In the genomic region with DNA sequence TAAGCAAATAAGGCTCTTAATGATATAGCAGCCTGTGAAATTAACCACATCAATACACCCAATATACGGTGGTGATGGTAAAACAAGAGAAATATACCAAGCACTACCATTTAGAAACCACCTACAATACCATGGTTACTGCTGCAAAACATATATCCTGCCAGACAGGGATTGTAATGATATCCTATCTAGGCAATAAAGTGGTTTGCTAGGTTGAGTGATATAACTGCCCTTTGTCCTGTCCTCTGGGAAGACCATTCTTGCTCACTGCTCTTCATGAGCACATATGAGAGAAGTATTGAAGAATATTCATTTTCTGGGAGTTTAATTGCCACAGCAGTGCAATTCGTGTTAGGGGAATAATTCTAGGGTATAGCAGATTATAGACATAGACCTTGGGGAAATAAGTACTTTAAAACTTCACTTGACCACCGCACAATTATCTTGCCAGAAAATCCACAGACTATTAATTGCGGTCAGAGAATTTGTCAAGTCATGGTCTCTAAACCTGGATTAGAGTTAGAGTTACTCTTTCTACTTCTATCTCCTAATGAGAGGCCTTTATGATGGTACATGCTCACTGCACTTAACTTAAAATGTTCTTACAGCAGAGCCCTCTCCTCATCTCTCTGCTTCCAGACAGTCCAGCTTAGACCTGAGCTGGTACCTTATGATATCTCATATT, we compare ENCODE assay signal across 28 cellular contexts.
A peak's percentile ranks its signal among the peaks of the same experiment; 100 is the strongest.
DNase-seq lines count a peak whose midpoint lies in the region; ATAC-seq, FAIRE-seq and TF ChIP-seq lines count a peak whose summit lies in the region.
"Had no signal": no experiment of that assay in that cellular context is flagged by ENCODE, and none has a peak within 500 bp of the region (broad histone marks: within the 10 kb centered on the region; RNA-seq: fewer than 3 reads in every experiment).

No MANE protein-coding gene starts in this region.

- no peak overlapping the region for H3K9ac ChIP-seq in HepG2 (ENCODE audit: insufficient read depth, low read depth, low read length)
- H3K9ac ChIP-seq: BLaER1 treated with 17β-estradiol and CSF1 and Interleukin-3, amounts not matched to agents 10 nM and 100 nM; GM23248 had no signal

- H2AFZ ChIP-seq in HepG2 (ENCODE audit: low read length): no peak overlapping the region
- H2AFZ ChIP-seq: GM23248 had no signal

- H3K36me3 ChIP-seq in HepG2 (replicated peaks in 1 of 2; ENCODE audit: control insufficient read depth in 1 of 2, insufficient read depth in 2 of 2, low read length in 2 of 2) (no peaks in the 10 kb centered on the region), right lobe of liver (no peaks in the 10 kb centered on the region), small intestine (ENCODE audit: control insufficient read depth in 2 of 2, insufficient read depth in 2 of 2, low read length in 2 of 2) (no peaks in the 10 kb centered on the region)
- H3K36me3 ChIP-seq: BE2C; BLaER1 treated with 17β-estradiol and CSF1 and Interleukin-3, amounts not matched to agents 10 nM and 100 nM; HAP-1 had no signal

- peaks cover 2% of the 10 kb centered on the region for H3K36me3 Mint-ChIP-seq in osteocyte (ENCODE audit: unreplicated experiment)
- H3K36me3 Mint-ChIP-seq: CD14-positive monocyte; CD8-positive, alpha-beta memory T cell had no signal

- POLR2A ChIA-PET in HepG2 (lab: Yijun Ruan, JAX): no interaction called here

- ATAC-seq in HepG2 (no peak), right lobe of liver (no peak), left colon (peak; percentile 98), HG02588 (IDR thresholded peaks at IDR 0.05; ENCODE audit: unreplicated experiment) (no peak)
- ATAC-seq: GM12878 had no signal

- TF ChIP-seq RAD21 in HepG2 (CRISPR knock-in tag; IDR thresholded peaks at IDR 0.05): no peak

- no peak for TF ChIP-seq POLR2A in HepG2 (IDR thresholded peaks at IDR 0.05; ENCODE audit: insufficient read depth in 1 of 2, low read depth in 2 of 2, low read length in 2 of 2)
- no peak for TF ChIP-seq POLR2A in right lobe of liver (IDR thresholded peaks at IDR 0.05)

- H3K4me2 ChIP-seq in HepG2 (ENCODE audit: low read depth, low read length): no peak overlapping the region
- H3K4me2 ChIP-seq: BLaER1 treated with 17β-estradiol and CSF1 and Interleukin-3, amounts not matched to agents 10 nM and 100 nM had no signal

- no peaks in the 10 kb centered on the region for H3K4me1 ChIP-seq in HepG2 (ENCODE audit: insufficient read depth, low read length)
- no peaks in the 10 kb centered on the region for H3K4me1 ChIP-seq in right lobe of liver
- no peaks in the 10 kb centered on the region for H3K4me1 ChIP-seq in small intestine (ENCODE audit: control insufficient read depth in 2 of 2, insufficient read depth in 1 of 2, low read depth in 1 of 2, low read length in 1 of 2)
- H3K4me1 ChIP-seq: BE2C; BLaER1 treated with 17β-estradiol and CSF1 and Interleukin-3, amounts not matched to agents 10 nM and 100 nM; HAP-1 had no signal

- no peak overlapping the region for H3K4me3 Mint-ChIP-seq in osteocyte (ENCODE audit: unreplicated experiment)
- H3K4me3 Mint-ChIP-seq: CD14-positive monocyte; CD4-positive, alpha-beta T cell; CD8-positive, alpha-beta memory T cell; HFFc6 had no signal

- H4K20me1 ChIP-seq in HepG2 (ENCODE audit: insufficient read depth, low read length): no peaks in the 10 kb centered on the region
- H4K20me1 ChIP-seq: BLaER1 treated with 17β-estradiol and CSF1 and Interleukin-3, amounts not matched to agents 10 nM and 100 nM had no signal

- CTCF ChIA-PET in HepG2 (lab: Yijun Ruan, JAX; ENCODE audit: low intra/inter-chr PET ratio, low total read pairs): no interaction called here

- WGBS in HepG2 (ENCODE audit: low lambda C conversion rate): 25% methylated on average over 4 of the region's 4 CpGs
- 61% methylated on average over 3 of the region's 4 CpGs for WGBS in right lobe of liver (ENCODE audit: insufficient coverage, low coverage, low lambda C conversion rate, missing lambda C conversion rate)
- WGBS in small intestine, 3 donors: 64 to 88% (median 66%) methylated on average over 4 of the region's 4 CpGs

- H3K27me3 ChIP-seq in HepG2 (ENCODE audit: control insufficient read depth in 1 of 2, insufficient read depth in 2 of 2, low read length in 2 of 2): no peaks in the 10 kb centered on the region
- H3K27me3 ChIP-seq in right lobe of liver: no peaks in the 10 kb centered on the region
- no peaks in the 10 kb centered on the region for H3K27me3 ChIP-seq in small intestine (ENCODE audit: control insufficient read depth in 2 of 2, insufficient read depth in 2 of 2, low read length in 2 of 2)
- H3K27me3 ChIP-seq: BE2C; BLaER1 treated with 17β-estradiol and CSF1 and Interleukin-3, amounts not matched to agents 10 nM and 100 nM had no signal

- peaks cover 16% of the 10 kb centered on the region for H3K9me3 Mint-ChIP-seq in osteocyte (ENCODE audit: unreplicated experiment)

- in situ Hi-C loops in HepG2 (cut with HindIII; ENCODE audit: extremely low pct_ligation_motif_present, low pct_unique_long_range_greater_than_20kb): no loop called here

- TF ChIP-seq EP300 in HepG2 (IDR thresholded peaks at IDR 0.05; ENCODE audit: low read depth in 2 of 2, low read length in 2 of 2) (no peak), HepG2 (CRISPR knock-in tag; IDR thresholded peaks at IDR 0.05; ENCODE audit: borderline replicate concordance) (no peak)

- no peak for DNase-seq in HepG2 (ENCODE audit: low spot score)
- no peak for DNase-seq in right lobe of liver
- peak; percentile 48 for DNase-seq in NCI-H2227 treated with DMSO at 0.1 percent for 48 hours (lab: John Stamatoyannopoulos, UW)
- DNase-seq in left colon: no peak
- DNase-seq in small intestine: peak; percentile 16
- no peak for DNase-seq in foreskin melanocyte
- DNase-seq in osteocyte (ENCODE audit: extremely low spot score, unreplicated experiment): no peak
- DNase-seq: ACHN; AML-193; BE2C; CD4-positive, alpha-beta T cell; CD8-positive, alpha-beta memory T cell; DMS 273 treated with DMSO at 0.1 percent for 48 hours; DMS79; EL; GDM1; GM23248; HFFc6 had no signal

- no peak for FAIRE-seq in HepG2 (lab: Jason Lieb, UNC)
- no peak for FAIRE-seq in small intestine (lab: Jason Lieb, UNC)
- FAIRE-seq: A204.1, D721Med, GM12878, GM19239, H54 had no signal

- no peak overlapping the region for H3K27ac ChIP-seq in HepG2 (ENCODE audit: extremely low read length, insufficient read depth, low read length)
- H3K27ac ChIP-seq in right lobe of liver: no peak overlapping the region
- H3K27ac ChIP-seq in small intestine (ENCODE audit: low read depth in 1 of 2, low read length in 1 of 2): no peak overlapping the region
- H3K27ac ChIP-seq: 22Rv1; BLaER1 treated with 17β-estradiol and CSF1 and Interleukin-3, amounts not matched to agents 10 nM and 100 nM; GM23248 had no signal

- no peak overlapping the region for H3K27ac Mint-ChIP-seq in osteocyte (ENCODE audit: unreplicated experiment)
- H3K27ac Mint-ChIP-seq: CD14-positive monocyte; CD4-positive, alpha-beta T cell; HFFc6 had no signal

- intact Hi-C loops in HepG2 (cut with micrococcal nuclease; ENCODE audit: unreplicated experiment): no loop called here
- intact Hi-C loops in right lobe of liver (cut with DNase I): no loop called here
- intact Hi-C loops in left colon (cut with DNase I, micrococcal nuclease): no loop called here

- no peaks in the 10 kb centered on the region for H3K79me2 ChIP-seq in HepG2 (ENCODE audit: insufficient read depth, low read length)

- H3K4me1 Mint-ChIP-seq in osteocyte (ENCODE audit: unreplicated experiment): no peaks in the 10 kb centered on the region
- H3K4me1 Mint-ChIP-seq: CD14-positive monocyte; CD8-positive, alpha-beta memory T cell had no signal

- H3K27me3 Mint-ChIP-seq in osteocyte (ENCODE audit: unreplicated experiment): peaks cover 11% of the 10 kb centered on the region
- H3K27me3 Mint-ChIP-seq: CD4-positive, alpha-beta T cell had no signal

- TF ChIP-seq CTCF in HepG2 (CRISPR knock-in tag; IDR thresholded peaks at IDR 0.05) (no peak), right lobe of liver (IDR thresholded peaks at IDR 0.05) (no peak), osteocyte (IDR thresholded peaks at IDR 0.05) (no peak)

- H3K4me3 ChIP-seq in HepG2 (replicated peaks in 1 of 3; ENCODE audit: insufficient read depth in 1 of 3, low read depth in 2 of 3, low read length in 3 of 3): no peak overlapping the region
- no peak overlapping the region for H3K4me3 ChIP-seq in right lobe of liver
- no peak overlapping the region for H3K4me3 ChIP-seq in small intestine (ENCODE audit: low read depth in 1 of 2, low read length in 2 of 2)
- H3K4me3 ChIP-seq: BLaER1 treated with 17β-estradiol and CSF1 and Interleukin-3, amounts not matched to agents 10 nM and 100 nM; GM12878; GM23248; HAP-1 had no signal

- BruUV-seq in HepG2 (replicated peaks; lab: Mats Ljungman, UMichigan): no TSS peak

- no peaks in the 10 kb centered on the region for H3K9me3 ChIP-seq in HepG2 (ENCODE audit: low read length)
- H3K9me3 ChIP-seq in right lobe of liver: no peaks in the 10 kb centered on the region
- no peaks in the 10 kb centered on the region for H3K9me3 ChIP-seq in small intestine (ENCODE audit: control insufficient read depth, low read depth)
- H3K9me3 ChIP-seq: BE2C, HAP-1 had no signal

TF ChIP-seq in HepG2, 621 proteins besides CTCF, POLR2A, EP300 and RAD21:
- TF ChIP-seq NFE2L2 (IDR thresholded peaks at IDR 0.05; ENCODE audit: low read length): peak; percentile 45
- TF ChIP-seq, protein P1, sequence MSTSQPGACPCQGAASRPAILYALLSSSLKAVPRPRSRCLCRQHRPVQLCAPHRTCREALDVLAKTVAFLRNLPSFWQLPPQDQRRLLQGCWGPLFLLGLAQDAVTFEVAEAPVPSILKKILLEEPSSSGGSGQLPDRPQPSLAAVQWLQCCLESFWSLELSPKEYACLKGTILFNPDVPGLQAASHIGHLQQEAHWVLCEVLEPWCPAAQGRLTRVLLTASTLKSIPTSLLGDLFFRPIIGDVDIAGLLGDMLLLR (CRISPR knock-in tag; IDR thresholded peaks at IDR 0.05): no peak
TF ChIP-seq in HepG2: peak in this region for 1.

Comparison
In these comparisons a context has a peak if more than half of its experiments do, and no peak if none do; other contexts are left out.
1. DNase-seq: peak in NCI-H2227 treated with DMSO at 0.1 percent for 48 hours (single experiment) and small intestine (single experiment); none in HepG2 (single experiment), right lobe of liver (0 of 3), left colon (0 of 2), foreskin melanocyte (single experiment) and osteocyte (single experiment).